In genomic region chr9:105331160-105331559, GRCh38 we compare ENCODE assay signal across 17 cellular contexts.
DNase-seq lines count a peak whose midpoint lies in the region; ATAC-seq, FAIRE-seq and TF ChIP-seq lines count a peak whose summit lies in the region.
"Had no signal": no experiment of that assay in that cellular context is flagged by ENCODE, and none has a peak within 500 bp of the region (broad histone marks: within the 10 kb centered on the region; RNA-seq: fewer than 3 reads in every experiment).

No MANE protein-coding gene starts in this region.

- POLR2A ChIA-PET in HepG2 (lab: Yijun Ruan, JAX) = interaction anchor here (0.6 to 3.1 kb wide), 7 partner anchors 12 to 404 kb away, joined by 3 to 32 read pairs (median 5); partner anchors contain the start of gene SLC44A1

- no peak overlapping the region for H2AFZ ChIP-seq in HepG2 (ENCODE audit: low read length)

- H3K4me2 ChIP-seq in HepG2 (ENCODE audit: low read depth, low read length) = peak overlapping the region; percentile 48

- H3K27ac ChIP-seq in HepG2 (ENCODE audit: extremely low read length, insufficient read depth, low read length) = peak overlapping the region; percentile 69
- peak overlapping the region in 1 of 3 donors; percentile 2 for H3K27ac ChIP-seq in right lobe of liver
- H3K27ac ChIP-seq in transverse colon = peak overlapping the region in 3 of 4 donors; percentile 27 to 49 (median 27)
- H3K27ac ChIP-seq: gastroesophageal sphincter, upper lobe of right lung had no signal

- peak overlapping the region; percentile 37; the same call in 1 of the 2 replicates for H3K9ac ChIP-seq in HepG2 (ENCODE audit: insufficient read depth, low read depth, low read length)

- H3K9me3 ChIP-seq in HepG2 (ENCODE audit: low read length) (no peaks in the 10 kb centered on the region), right lobe of liver (no peaks in the 10 kb centered on the region), transverse colon (no peaks in the 10 kb centered on the region)
- H3K9me3 ChIP-seq: gastroesophageal sphincter, upper lobe of right lung had no signal

- CTCF ChIA-PET in HepG2 (lab: Yijun Ruan, JAX; ENCODE audit: low intra/inter-chr PET ratio, low total read pairs) = no interaction called here

- TF ChIP-seq EP300 in HepG2 (IDR thresholded peaks at IDR 0.05; ENCODE audit: low read depth in 2 of 2, low read length in 2 of 2) = no peak
- no peak for TF ChIP-seq EP300 in HepG2 (CRISPR knock-in tag; IDR thresholded peaks at IDR 0.05; ENCODE audit: borderline replicate concordance)
- no peak for TF ChIP-seq EP300 in transverse colon (IDR thresholded peaks at IDR 0.05; ENCODE audit: low read depth)

- H3K36me3 ChIP-seq in HepG2 (replicated peaks in 1 of 2; ENCODE audit: control insufficient read depth in 1 of 2, insufficient read depth in 2 of 2, low read length in 2 of 2) (peaks cover 0 to 6% of the 10 kb centered on the region in 2 experiments; a peak in 2 of 5 replicates), right lobe of liver (peaks cover 0 to 5% (median 0%) of the 10 kb centered on the region in 4 donors), transverse colon (peaks cover 0 to 1% (median 0%) of the 10 kb centered on the region in 4 donors)

- intact Hi-C loops in HepG2 (cut with micrococcal nuclease; ENCODE audit: unreplicated experiment) = loop anchor here (2.0 to 5.0 kb wide), 3 partner anchors 39 to 86 kb away; partner anchors contain the start of gene SLC44A1
- intact Hi-C loops in right lobe of liver (cut with DNase I) = no loop called here
- intact Hi-C loops in transverse colon (cut with DNase I; ENCODE audit: low total_unique reads) = no loop called here

- no peaks in the 10 kb centered on the region for H4K20me1 ChIP-seq in HepG2 (ENCODE audit: insufficient read depth, low read length)

- FAIRE-seq in HepG2 (lab: Jason Lieb, UNC) = no peak
- FAIRE-seq: K562 had no signal

- TF ChIP-seq RAD21 in HepG2 (CRISPR knock-in tag; IDR thresholded peaks at IDR 0.05) = no peak

- H3K4me1 ChIP-seq in HepG2 (ENCODE audit: insufficient read depth, low read length) = peaks cover 53% of the 10 kb centered on the region
- peaks cover 0 to 25% (median 3%) of the 10 kb centered on the region in 4 donors for H3K4me1 ChIP-seq in right lobe of liver
- H3K4me1 ChIP-seq in transverse colon = peaks cover 8 to 36% (median 19%) of the 10 kb centered on the region in 4 donors

- in situ Hi-C loops in HepG2 (cut with HindIII; ENCODE audit: extremely low pct_ligation_motif_present, low pct_unique_long_range_greater_than_20kb) = no loop called here
- in situ Hi-C loops in transverse colon (cut with MboI; ENCODE audit: low pct_ligation_motif_present in 1 of 4, low pct_unique_long_range_greater_than_20kb in 1 of 4, low sequenced_read_pairs in 3 of 4) = no loop called here
- in situ Hi-C loops in GM13977 (cut with MboI; ENCODE audit: low pct_unique_long_range_greater_than_20kb, low sequenced_read_pairs, unreplicated experiment) = no loop called here

- no peaks in the 10 kb centered on the region for H3K27me3 ChIP-seq in HepG2 (ENCODE audit: control insufficient read depth in 1 of 2, insufficient read depth in 2 of 2, low read length in 2 of 2)
- no peaks in the 10 kb centered on the region for H3K27me3 ChIP-seq in right lobe of liver
- no peaks in the 10 kb centered on the region for H3K27me3 ChIP-seq in transverse colon
- H3K27me3 ChIP-seq: gastroesophageal sphincter, upper lobe of right lung had no signal

- TF ChIP-seq POLR2A in HepG2 (IDR thresholded peaks at IDR 0.05; ENCODE audit: insufficient read depth in 1 of 2, low read depth in 2 of 2, low read length in 2 of 2) (no peak), right lobe of liver (IDR thresholded peaks at IDR 0.05) (no peak), transverse colon (IDR thresholded peaks at IDR 0.05) (no peak)

- ATAC-seq in HepG2 = peak; percentile 16; the same call in 1 of the 3 replicates
- no peak for ATAC-seq in right lobe of liver
- ATAC-seq in HG02678 (IDR thresholded peaks at IDR 0.05; ENCODE audit: unreplicated experiment) = peak; percentile 44
- ATAC-seq in HG03558 (IDR thresholded peaks at IDR 0.05; ENCODE audit: extremely low read depth, unreplicated experiment) = peak; percentile 24
- ATAC-seq in HG03457 (IDR thresholded peaks at IDR 0.05; ENCODE audit: unreplicated experiment) = no peak
- ATAC-seq: gastroesophageal sphincter, K562, upper lobe of right lung had no signal

- peak overlapping the region in 1 of 3 experiments; percentile 3; a peak in 1 of 6 replicates for H3K4me3 ChIP-seq in HepG2 (replicated peaks in 1 of 3; ENCODE audit: insufficient read depth in 1 of 3, low read depth in 2 of 3, low read length in 3 of 3)
- no peak overlapping the region for H3K4me3 ChIP-seq in right lobe of liver
- no peak overlapping the region for H3K4me3 ChIP-seq in transverse colon
- H3K4me3 ChIP-seq: gastroesophageal sphincter, K562, upper lobe of right lung had no signal

- TF ChIP-seq CTCF in HepG2 (CRISPR knock-in tag; IDR thresholded peaks at IDR 0.05) (no peak), right lobe of liver (IDR thresholded peaks at IDR 0.05) (no peak), transverse colon (IDR thresholded peaks at IDR 0.05) (no peak), GM13977 (IDR thresholded peaks at IDR 0.05; ENCODE audit: extremely low read depth, insufficient read depth, missing control alignments) (no peak)

- no TSS peak for BruUV-seq in HepG2 (replicated peaks; lab: Mats Ljungman, UMichigan)

- H3K79me2 ChIP-seq in HepG2 (ENCODE audit: insufficient read depth, low read length) = peaks cover 3% of the 10 kb centered on the region

- WGBS in HepG2 (ENCODE audit: low lambda C conversion rate) = 66% methylated on average over 3 of the region's 3 CpGs
- WGBS in right lobe of liver (ENCODE audit: insufficient coverage, low coverage, low lambda C conversion rate, missing lambda C conversion rate) = 69% methylated on average over 3 of the region's 3 CpGs
- WGBS in transverse colon (ENCODE audit: low coverage in 1 of 2), 2 donors = 74 to 80% methylated on average over 3 of the region's 3 CpGs

- DNase-seq in HepG2 (ENCODE audit: low spot score) = no peak
- no peak for DNase-seq in right lobe of liver
- no peak for DNase-seq in transverse colon
- no peak for DNase-seq in DMS 273 treated with DMSO at 0.1 percent for 48 hours (lab: John Stamatoyannopoulos, UW)
- no peak for DNase-seq in GM13977 (ENCODE audit: low spot score)
- DNase-seq: 8988T; activated CD4-positive, alpha-beta T cell treated with anti-CD3 and anti-CD28 coated beads, Interleukin-2, amount 50 U/mL, for 4 hours; CD4-positive, alpha-beta T cell; NCI-H1694; stimulated activated CD8-positive, alpha-beta memory T cell treated with anti-CD3 and anti-CD28 coated beads, Interleukin-4, amount 100 ng/mL, for 48 hours; T-helper 9 cell; upper lobe of right lung had no signal

TF ChIP-seq in HepG2, 621 proteins besides CTCF, POLR2A, EP300 and RAD21 (continues in another document):
- TF ChIP-seq ATF7-NPFF (CRISPR knock-in tag; IDR thresholded peaks at IDR 0.05; ENCODE audit: low read depth) (no peak), MBD4 (IDR thresholded peaks at IDR 0.05; ENCODE audit: borderline replicate concordance, low read length) (no peak), ZNF558 (CRISPR knock-in tag; IDR thresholded peaks at IDR 0.05; ENCODE audit: borderline replicate concordance) (no peak), HOXA5 (CRISPR knock-in tag; IDR thresholded peaks at IDR 0.05) (no peak), HMGXB3 (CRISPR knock-in tag; IDR thresholded peaks at IDR 0.05; ENCODE audit: borderline replicate concordance) (no peak), ZNF878 (CRISPR knock-in tag; IDR thresholded peaks at IDR 0.05) (no peak), THRA (CRISPR knock-in tag; IDR thresholded peaks at IDR 0.05; ENCODE audit: borderline replicate concordance) (no peak), ZNF253 (CRISPR knock-in tag; IDR thresholded peaks at IDR 0.05; ENCODE audit: borderline replicate concordance) (no peak)

Comparison
In these comparisons a context has a peak if more than half of its experiments do, and no peak if none do; other contexts are left out.
1. ATAC-seq: peak in HepG2 (single experiment), HG02678 (single experiment) and HG03558 (single experiment); none in right lobe of liver (0 of 4) and HG03457 (single experiment).